In the genomic region with DNA sequence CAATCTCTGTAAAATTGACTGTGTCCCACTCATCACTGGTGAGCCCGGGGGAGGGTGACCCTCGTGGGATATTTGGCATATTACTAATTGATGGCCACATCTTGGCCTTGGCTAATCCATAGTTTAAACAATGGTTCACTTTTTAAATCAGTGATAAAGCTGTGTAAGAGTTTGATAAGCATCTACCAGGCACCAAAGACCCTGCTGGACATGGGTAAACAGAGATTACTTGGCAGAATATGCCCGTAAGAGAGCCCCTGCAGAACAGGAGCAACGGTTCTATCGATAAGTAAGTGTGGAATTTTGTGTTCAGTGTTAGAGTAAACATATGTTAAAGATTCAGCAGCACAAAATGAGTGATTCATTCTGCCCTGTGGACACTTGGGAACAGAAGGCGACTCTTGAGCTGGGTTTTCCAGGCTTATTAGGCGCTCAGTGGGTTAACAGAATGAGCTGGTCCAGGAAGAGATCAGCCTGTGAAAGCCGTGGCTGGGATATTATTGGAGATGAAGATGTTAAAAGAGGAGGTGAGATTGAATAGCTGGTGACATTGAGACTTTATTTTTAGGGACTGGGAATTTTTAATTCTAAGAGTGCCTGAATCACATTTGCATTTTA, we compare ENCODE assay signal across 20 cellular contexts. TPM values are rescaled to one million over a fixed set of nuclear protein-coding genes. Genes with fewer than 3 reads are reported as not detected.
A peak's percentile ranks its signal among the peaks of the same experiment; 100 is the strongest.
DNase-seq lines count a peak whose midpoint lies in the region; TF ChIP-seq lines count a peak whose summit lies in the region.
"Had no signal": no experiment of that assay in that cellular context is flagged by ENCODE, and none has a peak within 500 bp of the region (broad histone marks: within the 10 kb centered on the region; RNA-seq: fewer than 3 reads in every experiment).

No MANE protein-coding gene starts in this region.

- CTCF ChIA-PET in AG04450 (lab: Charles Lee), result interaction anchor here (0.6 kb wide), 1 partner anchor 78 kb away, joined by 5 read pairs; no protein-coding TSS in a partner anchor

- H2AFZ ChIP-seq in hepatocyte, result no peak overlapping the region

- peak overlapping the region; percentile 13 for H3K4me2 ChIP-seq in hepatocyte

- no peaks in the 10 kb centered on the region for H3K9me2 ChIP-seq in hepatocyte (replicated peaks; ENCODE audit: insufficient read depth)

- no peaks in the 10 kb centered on the region for H3K9me3 ChIP-seq in AG04450 (ENCODE audit: control insufficient read depth, insufficient read depth, low read length)
- H3K9me3 ChIP-seq in hepatocyte (ENCODE audit: low read depth), result no peaks in the 10 kb centered on the region
- H3K9me3 ChIP-seq: mucosa of descending colon, thyroid gland had no signal

- no peak for TF ChIP-seq CTCF in AG04450 (IDR thresholded peaks at IDR 0.05; ENCODE audit: low read depth, low read length)
- TF ChIP-seq CTCF in hepatocyte (IDR thresholded peaks at IDR 0.05; ENCODE audit: poor library complexity), result no peak

- H4K20me1 ChIP-seq in hepatocyte (ENCODE audit: insufficient read depth, poor library complexity, severe bottlenecking), result no peaks in the 10 kb centered on the region

- H3K27me3 ChIP-seq in AG04450 (ENCODE audit: control insufficient read depth, insufficient read depth, low read length) (no peaks in the 10 kb centered on the region), hepatocyte (no peaks in the 10 kb centered on the region)
- H3K27me3 ChIP-seq: thyroid gland had no signal

- 49% methylated on average over 8 of the region's 8 CpGs for WGBS in hepatocyte (ENCODE audit: low lambda C conversion rate, missing lambda C conversion rate)

- no peaks in the 10 kb centered on the region for H3K36me3 ChIP-seq in hepatocyte (replicated peaks; ENCODE audit: insufficient read depth, low read depth)

- H3K4me1 ChIP-seq in hepatocyte (ENCODE audit: insufficient read depth), result peaks cover 2% of the 10 kb centered on the region
- H3K4me1 ChIP-seq: thyroid gland had no signal

- no peak overlapping the region for H3K4me3 ChIP-seq in AG04450 (ENCODE audit: low read depth, low read length)
- H3K4me3 ChIP-seq in hepatocyte, result no peak overlapping the region
- H3K4me3 ChIP-seq: mucosa of descending colon, thyroid gland had no signal

- POLR2A ChIA-PET in AG04450 (lab: Yijun Ruan, JAX), result no interaction called here

- no peak for DNase-seq in AG04450 (ENCODE audit: low read depth, low spot score)
- DNase-seq in EL, result peak; percentile 67
- peak; percentile 25 for DNase-seq in astrocyte of the hippocampus (ENCODE audit: low read depth, low spot score)
- DNase-seq in hepatocyte (ENCODE audit: low spot score), result no peak
- no peak for DNase-seq in NCI-H187 treated with DMSO at 0.1 percent for 48 hours (lab: John Stamatoyannopoulos, UW)
- DNase-seq in germinal center (ENCODE audit: low spot score), result no peak
- DNase-seq in stimulated activated CD8-positive, alpha-beta memory T cell treated with anti-CD3 and anti-CD28 coated beads, Interleukin-4, amount 100 ng/mL, for 48 hours, result no peak
- DNase-seq in ecto neural progenitor cell (ENCODE audit: low spot score), result no peak
- DNase-seq: activated CD4-positive, alpha-beta T cell treated with anti-CD3 and anti-CD28 coated beads for 48 hours; activated effector memory CD4-positive, alpha-beta T cell treated with Interleukin-2 at 50 U/mL for 16 hours; amygdala; CD8-positive, alpha-beta memory T cell; DMS79; mucosa of descending colon; NCI-H1092 treated with DMSO at 0.1 percent for 48 hours; NCI-H2081; NCI-H510A; SHP77; T-cell; thyroid gland had no signal

- H3K79me2 ChIP-seq in hepatocyte, result no peaks in the 10 kb centered on the region

- H3K27ac ChIP-seq in AG04450 (ENCODE audit: low read depth, low read length) (peak overlapping the region; percentile 52), hepatocyte (no peak overlapping the region)
- H3K27ac ChIP-seq: thyroid gland had no signal

RNA-seq across cellular contexts. Expression of gene CNST, which starts 55.9 kb away (rescaled TPM):
- polyA plus RNA-seq in AG04450 (2011; rRNA removed) (20.5 and 21.5 TPM in 2 replicates), hepatocyte (6.1 and 7.1 TPM in 2 replicates)
- polyA minus RNA-seq in AG04450 (2011; rRNA and poly(A)+ RNA removed), result 31.4 and 49.5 TPM in 2 replicates
- total RNA-seq in hepatocyte, result 16.2 and 16.4 TPM in 2 replicates

RNA-seq across cellular contexts. Expression of gene TFB2M, which starts 56.1 kb away (rescaled TPM):
- polyA plus RNA-seq in AG04450 (2011; rRNA removed) (16.7 and 23.2 TPM in 2 replicates), hepatocyte (13.2 and 14.2 TPM in 2 replicates)
- polyA minus RNA-seq in AG04450 (2011; rRNA and poly(A)+ RNA removed), result 5.7 and 6.9 TPM in 2 replicates
- 16.3 and 17.9 TPM in 2 replicates for total RNA-seq in hepatocyte

Comparison
In these comparisons a context has a peak if more than half of its experiments do, and no peak if none do; other contexts are left out.
1. DNase-seq: peak in EL (single experiment) and astrocyte of the hippocampus (single experiment); none in AG04450 (single experiment), hepatocyte (single experiment), NCI-H187 treated with DMSO at 0.1 percent for 48 hours (single experiment), germinal center (single experiment), stimulated activated CD8-positive, alpha-beta memory T cell treated with anti-CD3 and anti-CD28 coated beads, Interleukin-4, amount 100 ng/mL, for 48 hours (single experiment) and ecto neural progenitor cell (single experiment).